In the genomic region with DNA sequence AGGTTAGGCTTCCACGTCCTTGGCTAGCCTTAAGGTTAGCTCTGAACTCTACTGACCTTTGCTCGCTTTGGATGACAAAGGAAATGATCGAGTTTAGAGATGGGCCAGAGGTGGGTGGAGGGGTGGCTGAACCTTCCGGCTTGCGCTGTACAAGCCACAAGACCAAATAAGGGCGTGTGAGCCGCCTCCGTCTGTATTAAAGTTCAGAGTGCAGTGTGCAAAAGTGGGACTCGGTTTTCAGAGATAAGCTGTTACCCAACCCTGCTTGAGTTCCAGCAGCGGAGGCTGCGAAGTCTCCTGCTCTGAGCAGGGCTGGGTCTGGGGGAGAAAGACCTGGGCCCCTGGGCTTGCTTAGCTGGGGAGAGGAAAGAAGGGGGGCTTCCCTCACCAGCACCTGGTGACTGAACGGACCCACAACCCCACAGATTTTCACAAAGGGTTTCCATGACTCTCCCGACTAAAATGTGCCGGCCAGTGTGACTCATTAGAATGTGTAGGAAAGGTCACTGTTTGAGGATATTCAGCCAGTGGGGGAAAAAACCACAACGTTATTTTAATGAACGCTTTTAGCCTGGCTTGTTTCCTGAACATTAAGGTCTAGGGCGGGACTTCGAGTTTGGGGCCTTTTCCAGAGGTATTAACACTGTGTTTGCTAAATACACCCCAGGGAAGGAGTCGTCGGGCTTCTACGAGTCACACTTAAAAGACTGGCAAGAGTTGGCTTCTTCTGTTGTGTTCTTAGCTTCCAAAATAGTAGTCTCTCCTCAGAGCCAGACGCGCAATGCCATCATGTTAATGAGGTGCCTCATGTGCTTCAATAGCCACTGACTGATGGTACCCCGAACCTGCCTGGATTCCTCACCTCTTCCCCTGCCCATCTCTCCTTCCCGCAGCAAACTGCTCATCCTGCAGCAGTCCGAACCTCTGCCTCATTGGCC, we compare ENCODE assay signal across 8 cellular contexts.
DNase-seq lines count a peak whose midpoint lies in the region; ATAC-seq and TF ChIP-seq lines count a peak whose summit lies in the region.

No MANE protein-coding gene starts in this region.

- TF ChIP-seq POLR2A in prostate gland (IDR thresholded peaks at IDR 0.05): no peak

- peak overlapping the region; percentile 67 for H3K4me3 Mint-ChIP-seq in activated naive CD4-positive, alpha-beta T cell treated with anti-CD3 and anti-CD28 coated beads, Interleukin-2, amount 50 U/mL, for 24 hours

- BruUV-seq in A673 (replicated peaks; lab: Mats Ljungman, UMichigan): no TSS peak

- H3K27me3 ChIP-seq in A673 (replicated peaks; ENCODE audit: insufficient read depth, low read depth, low read length, poor library complexity): no peaks in the 10 kb centered on the region
- H3K27me3 ChIP-seq in SJSA1 (replicated peaks): no peaks in the 10 kb centered on the region
- no peaks in the 10 kb centered on the region for H3K27me3 ChIP-seq in prostate gland (replicated peaks; ENCODE audit: insufficient read depth)

- ATAC-seq in GM19023 (IDR thresholded peaks at IDR 0.05; ENCODE audit: unreplicated experiment): peak; percentile 89
- ATAC-seq in HG03159 (IDR thresholded peaks at IDR 0.05; ENCODE audit: unreplicated experiment): peak; percentile 84
- peak; percentile 94 for ATAC-seq in Right ventricle myocardium superior (ENCODE audit: poor library complexity)

- CTCF ChIA-PET in A673 (lab: Charles Lee): no interaction called here

- peak overlapping the region; percentile 83 for H3K27ac Mint-ChIP-seq in activated naive CD4-positive, alpha-beta T cell treated with anti-CD3 and anti-CD28 coated beads, Interleukin-2, amount 50 U/mL, for 24 hours

- POLR2A ChIA-PET in A673 (lab: Charles Lee; ENCODE audit: low non-redundant PET): interaction anchor here (0.6 kb wide), 1 partner anchor 34 kb away, joined by 12 read pairs; no protein-coding TSS in a partner anchor

- H3K36me3 ChIP-seq in A673 (ENCODE audit: insufficient read depth, low read length, poor library complexity, severe bottlenecking) (no peaks in the 10 kb centered on the region), SJSA1 (no peaks in the 10 kb centered on the region), prostate gland (no peaks in the 10 kb centered on the region)

- intact Hi-C loops in A673 (cut with micrococcal nuclease; ENCODE audit: unreplicated experiment): no loop called here
- intact Hi-C loops in Right ventricle myocardium superior (cut with DNase I): no loop called here
- intact Hi-C loops in prostate gland (cut with DNase I): loop anchor here (5.0 kb wide), 1 partner anchor 69 kb away; the partner anchor contains the start of genes NCOR1 and PIGL

- DNase-seq in A673 (ENCODE audit: low spot score): peak; percentile 56
- peak; percentile 92 to 98 for DNase-seq in SJSA1 (ENCODE audit: low read depth in 1 of 2, low spot score in 2 of 2)
- DNase-seq in Right ventricle myocardium superior: peak; percentile 87
- DNase-seq in prostate gland (ENCODE audit: low spot score): peak; percentile 28
- DNase-seq in ureter (ENCODE audit: low spot score): peak; percentile 92

- peaks cover 62% of the 10 kb centered on the region for H3K4me1 Mint-ChIP-seq in activated naive CD4-positive, alpha-beta T cell treated with anti-CD3 and anti-CD28 coated beads, Interleukin-2, amount 50 U/mL, for 24 hours

- peaks cover 7% of the 10 kb centered on the region for H3K36me3 Mint-ChIP-seq in activated naive CD4-positive, alpha-beta T cell treated with anti-CD3 and anti-CD28 coated beads, Interleukin-2, amount 50 U/mL, for 24 hours

- H3K4me1 ChIP-seq in A673 (ENCODE audit: insufficient read depth, low read length, poor library complexity, severe bottlenecking): peaks cover 12% of the 10 kb centered on the region
- H3K4me1 ChIP-seq in SJSA1 (replicated peaks): peaks cover 70% of the 10 kb centered on the region
- no peaks in the 10 kb centered on the region for H3K4me1 ChIP-seq in prostate gland (replicated peaks)

- H3K27me3 Mint-ChIP-seq in activated naive CD4-positive, alpha-beta T cell treated with anti-CD3 and anti-CD28 coated beads, Interleukin-2, amount 50 U/mL, for 24 hours: no peaks in the 10 kb centered on the region

- TF ChIP-seq CTCF in A673 (conservative IDR thresholded peaks at IDR 0.05; ENCODE audit: low read depth, low read length) (peak; percentile 55), prostate gland (IDR thresholded peaks at IDR 0.05) (no peak)

- H3K4me3 ChIP-seq in A673 (ENCODE audit: low read depth, low read length, poor library complexity, severe bottlenecking) (no peak overlapping the region), SJSA1 (peak overlapping the region; percentile 21), prostate gland (no peak overlapping the region)

- no peaks in the 10 kb centered on the region for H3K9me3 Mint-ChIP-seq in activated naive CD4-positive, alpha-beta T cell treated with anti-CD3 and anti-CD28 coated beads, Interleukin-2, amount 50 U/mL, for 24 hours

- no peaks in the 10 kb centered on the region for H3K9me3 ChIP-seq in A673 (ENCODE audit: low read depth, low read length, poor library complexity, severe bottlenecking)
- no peaks in the 10 kb centered on the region for H3K9me3 ChIP-seq in SJSA1 (replicated peaks)
- H3K9me3 ChIP-seq in prostate gland: no peaks in the 10 kb centered on the region

- WGBS in prostate gland: 28% methylated on average over 26 of the region's 26 CpGs

- H3K27ac ChIP-seq in A673 (ENCODE audit: low read depth, low read length, poor library complexity, severe bottlenecking) (peak overlapping the region; percentile 39), SJSA1 (peak overlapping the region; percentile 98), prostate gland (peak overlapping the region; percentile 71 to 74)

Comparison
In these comparisons a context has a peak if more than half of its experiments do, and no peak if none do; other contexts are left out.
1. DNase-seq: peak in every context shown above with its lines; median percentile 95 in SJSA1; 92 in ureter; 87 in Right ventricle myocardium superior; 56 in A673; 28 in prostate gland.
2. H3K27ac ChIP-seq: peak in every context shown above with its lines; median percentile 98 in SJSA1; 72 in prostate gland; 39 in A673.